1 cellular context compared by ENCODE assay signal in genomic region chr17:50128441-50129302, GRCh38.
TF ChIP-seq lines count a peak whose summit lies in the region.

No MANE protein-coding gene starts in this region.

TF ChIP-seq in GM12878, 131 proteins besides CTCF, POLR2A, EP300 and RAD21:
- TF ChIP-seq CREM (IDR thresholded peaks at IDR 0.05; ENCODE audit: low read depth): no peak
- no peak for TF ChIP-seq PKNOX1 (IDR thresholded peaks at IDR 0.05)
- no peak for TF ChIP-seq ELK1 (IDR thresholded peaks at IDR 0.05; ENCODE audit: low read depth, low read length)
- TF ChIP-seq HSF1 (IDR thresholded peaks at IDR 0.05; ENCODE audit: low read depth, low read length): no peak
- TF ChIP-seq MAX (IDR thresholded peaks at IDR 0.05; ENCODE audit: low read depth, low read length): no peak
- TF ChIP-seq NR2C1 (IDR thresholded peaks at IDR 0.05): peak; percentile 52
- no peak for TF ChIP-seq ATF7 (IDR thresholded peaks at IDR 0.05; ENCODE audit: low read depth)
- 0 out of 2 replicates have a peak, but pooled peaks have one; percentile 16 for TF ChIP-seq MTA2 (IDR thresholded peaks at IDR 0.05; ENCODE audit: low read depth)
- TF ChIP-seq TARDBP (IDR thresholded peaks at IDR 0.05; ENCODE audit: borderline replicate concordance): no peak
- no peak for TF ChIP-seq NR2C2 (IDR thresholded peaks at IDR 0.05; ENCODE audit: borderline replicate concordance, control insufficient read depth, insufficient read length, low read depth)
- no peak for TF ChIP-seq SMARCA5 (IDR thresholded peaks at IDR 0.05)
- no peak for TF ChIP-seq POU2F2 (IDR thresholded peaks at IDR 0.05; ENCODE audit: borderline replicate concordance, low read depth, low read length)
- TF ChIP-seq USF2 (IDR thresholded peaks at IDR 0.05; ENCODE audit: borderline replicate concordance, low read depth, low read length): no peak
- no peak for TF ChIP-seq USF1 (IDR thresholded peaks at IDR 0.05; ENCODE audit: borderline replicate concordance, extremely low read length, insufficient read depth, low read depth, low read length)
- no peak for TF ChIP-seq SMC3 (IDR thresholded peaks at IDR 0.05; ENCODE audit: borderline replicate concordance, low read length)
- TF ChIP-seq HDAC6 (IDR thresholded peaks at IDR 0.05; ENCODE audit: unreplicated experiment): no peak
- TF ChIP-seq ZNF384 (IDR thresholded peaks at IDR 0.05; ENCODE audit: borderline replicate concordance, low read depth, low read length): no peak
- TF ChIP-seq SIX5 (IDR thresholded peaks at IDR 0.05; ENCODE audit: low read depth, low read length, severe bottlenecking): no peak
- no peak for TF ChIP-seq BRCA1 (IDR thresholded peaks at IDR 0.05; ENCODE audit: low read depth, low read length)
- no peak for TF ChIP-seq CREB1 (IDR thresholded peaks at IDR 0.05; ENCODE audit: low read depth)
- TF ChIP-seq RELA (IDR thresholded peaks at IDR 0.05; ENCODE audit: borderline replicate concordance, partially characterized antibody): no peak
- 0 out of 2 replicates have a peak, but pooled peaks have one; percentile 8 for TF ChIP-seq IRF5 (IDR thresholded peaks at IDR 0.05; ENCODE audit: borderline replicate concordance)
- TF ChIP-seq BCL11A (IDR thresholded peaks at IDR 0.05; ENCODE audit: low read depth, low read length): no peak
- peak; percentile 82 for TF ChIP-seq NR2F1 (conservative IDR thresholded peaks at IDR 0.05)
- TF ChIP-seq IKZF2 (IDR thresholded peaks at IDR 0.05): peak in 1 of 2 experiments; percentile 50; a peak in 1 of 4 replicates
- no peak for TF ChIP-seq IRF4 (IDR thresholded peaks at IDR 0.05; ENCODE audit: low read depth, low read length)
- TF ChIP-seq ZNF687 (IDR thresholded peaks at IDR 0.05): no peak
- peak; percentile 40 for TF ChIP-seq IKZF1 (conservative IDR thresholded peaks at IDR 0.05)
- TF ChIP-seq ZBED1 (IDR thresholded peaks at IDR 0.05; ENCODE audit: borderline replicate concordance): no peak
- no peak for TF ChIP-seq SREBF1 (IDR thresholded peaks at IDR 0.05; ENCODE audit: low read length)
- no peak for TF ChIP-seq RBBP5 (conservative IDR thresholded peaks at IDR 0.05)
- no peak for TF ChIP-seq HDGF (IDR thresholded peaks at IDR 0.05)
- no peak for TF ChIP-seq BCLAF1 (IDR thresholded peaks at IDR 0.05)
- TF ChIP-seq E4F1 (IDR thresholded peaks at IDR 0.05; ENCODE audit: borderline replicate concordance, partially characterized antibody): no peak
- TF ChIP-seq PBX3 (IDR thresholded peaks at IDR 0.05; ENCODE audit: insufficient replicate concordance, low read depth, low read length): no peak
TF ChIP-seq in GM12878: peak in this region for 6.
